2 cellular contexts compared by ENCODE assay signal in genomic region chr13:52160053-52160452, GRCh38.
TF ChIP-seq lines count a peak whose summit lies in the region.

No MANE protein-coding gene starts in this region.

TF ChIP-seq in SK-N-SH, 30 proteins besides CTCF, POLR2A, EP300 and RAD21 (continued from another document):
- no peak for TF ChIP-seq ZBTB33 (IDR thresholded peaks at IDR 0.05; ENCODE audit: borderline replicate concordance, low read depth)
- no peak for TF ChIP-seq TCF12 (IDR thresholded peaks at IDR 0.05)
- TF ChIP-seq PBX3 (IDR thresholded peaks at IDR 0.05) = no peak
- no peak for TF ChIP-seq SIN3A (IDR thresholded peaks at IDR 0.05; ENCODE audit: borderline replicate concordance, low read depth, low read length)
- no peak for TF ChIP-seq RCOR1 (IDR thresholded peaks at IDR 0.05; ENCODE audit: low read length)
- TF ChIP-seq EZH2phosphoT487 (IDR thresholded peaks at IDR 0.05; ENCODE audit: borderline replicate concordance, low read depth) = no peak

TF ChIP-seq in SK-N-SH treated with all-trans-retinoic acid at 6 μM for 48 hours, 23 proteins besides CTCF, POLR2A, EP300 and RAD21 (continued from another document):
- no peak for TF ChIP-seq TOX (CRISPR knock-in tag; IDR thresholded peaks at IDR 0.05; ENCODE audit: borderline replicate concordance)
- no peak for TF ChIP-seq ZNF565 (CRISPR knock-in tag; conservative IDR thresholded peaks at IDR 0.05; ENCODE audit: low read depth)
- TF ChIP-seq ZC3H10 (CRISPR knock-in tag; IDR thresholded peaks at IDR 0.05) = no peak
- TF ChIP-seq ESRRG (CRISPR knock-in tag; IDR thresholded peaks at IDR 0.05) = no peak
- TF ChIP-seq TSHZ2 (CRISPR knock-in tag; IDR thresholded peaks at IDR 0.05) = no peak
- no peak for TF ChIP-seq CREB5 (CRISPR knock-in tag; IDR thresholded peaks at IDR 0.05; ENCODE audit: low read depth)
- TF ChIP-seq, protein P1, sequence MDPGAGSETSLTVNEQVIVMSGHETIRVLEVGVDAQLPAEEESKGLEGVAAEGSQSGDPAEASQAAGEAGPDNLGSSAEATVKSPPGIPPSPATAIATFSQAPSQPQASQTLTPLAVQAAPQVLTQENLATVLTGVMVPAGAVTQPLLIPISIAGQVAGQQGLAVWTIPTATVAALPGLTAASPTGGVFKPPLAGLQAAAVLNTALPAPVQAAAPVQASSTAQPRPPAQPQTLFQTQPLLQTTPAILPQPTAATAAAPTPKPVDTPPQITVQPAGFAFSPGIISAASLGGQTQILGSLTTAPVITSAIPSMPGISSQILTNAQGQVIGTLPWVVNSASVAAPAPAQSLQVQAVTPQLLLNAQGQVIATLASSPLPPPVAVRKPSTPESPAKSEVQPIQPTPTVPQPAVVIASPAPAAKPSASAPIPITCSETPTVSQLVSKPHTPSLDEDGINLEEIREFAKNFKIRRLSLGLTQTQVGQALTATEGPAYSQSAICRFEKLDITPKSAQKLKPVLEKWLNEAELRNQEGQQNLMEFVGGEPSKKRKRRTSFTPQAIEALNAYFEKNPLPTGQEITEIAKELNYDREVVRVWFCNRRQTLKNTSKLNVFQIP (CRISPR knock-in tag; IDR thresholded peaks at IDR 0.05; ENCODE audit: borderline replicate concordance, low read depth) = no peak
